37 cellular contexts compared by ENCODE assay signal in genomic region chr4:185411833-185412232, GRCh38. TPM values are rescaled to one million over a fixed set of nuclear protein-coding genes. Genes with fewer than 3 reads are reported as not detected.
"Had no signal": no experiment of that assay in that cellular context is flagged by ENCODE, and none has a peak within 500 bp of the region (broad histone marks: within the 10 kb centered on the region; RNA-seq: fewer than 3 reads in every experiment).

No MANE protein-coding gene starts in this region.

- H3K4me1 Mint-ChIP-seq: activated B cell treated with CpG ODN at 0.5 μM for 24 hours; activated naive CD4-positive, alpha-beta T cell treated with anti-CD3 and anti-CD28 coated beads, Interleukin-2, amount 10 ng/mL, durations not matched to agents 7 days and 5 days; activated naive CD8-positive, alpha-beta T cell treated with anti-CD3 and anti-CD28 coated beads, Interleukin-2, amount 50 U/mL, for 24 hours; IgD-negative memory B cell had no signal

- H3K27ac ChIP-seq: PC-9, RWPE1, VCaP had no signal

- H3K4me3 Mint-ChIP-seq: activated B cell treated with CpG ODN at 0.5 μM for 24 hours; activated CD4-positive, alpha-beta memory T cell treated with anti-CD3 and anti-CD28 coated beads for 36 hours; activated naive CD4-positive, alpha-beta T cell treated with anti-CD3 and anti-CD28 coated beads, Interleukin-2, amount 10 ng/mL, durations not matched to agents 7 days and 5 days; activated naive CD8-positive, alpha-beta T cell; activated naive CD8-positive, alpha-beta T cell treated with anti-CD3 and anti-CD28 coated beads, Interleukin-2, amount 50 U/mL, for 24 hours; activated T-cell treated with anti-CD3 and anti-CD28 coated beads, Interleukin-2, amount 50 U/mL, for 4 hours; activated T-helper 1 cell treated with anti-CD3 and anti-CD28 coated beads, Interleukin-12 subunit alpha, Interleukin-12 subunit beta, Interleukin-2, Interleukin-4 antibody, amounts not matched to agents 30 ng/mL and 10 ng/mL and 1 ng/mL, durations not matched to agents 14 hours and 24 hours and 36 hours; IgD-negative memory B cell had no signal

- ATAC-seq: activated naive CD8-positive, alpha-beta T cell treated with anti-CD3 and anti-CD28 coated beads, Interleukin-2, amount 50 U/mL, for 24 hours; activated T-cell treated with anti-CD3 and anti-CD28 coated beads, Interleukin-2, amount 50 U/mL, for 4 hours; Right ventricle myocardium inferior had no signal

- H3K27me3 ChIP-seq: cardiac muscle cell had no signal

- H3K9me3 Mint-ChIP-seq: activated CD4-positive, alpha-beta memory T cell treated with anti-CD3 and anti-CD28 coated beads for 36 hours; activated naive CD4-positive, alpha-beta T cell treated with anti-CD3 and anti-CD28 coated beads, Interleukin-2, amount 10 ng/mL, durations not matched to agents 7 days and 5 days; activated naive CD8-positive, alpha-beta T cell treated with anti-CD3 and anti-CD28 coated beads, Interleukin-2, amount 50 U/mL, for 24 hours; activated T-cell treated with anti-CD3 and anti-CD28 coated beads, Interleukin-2, amount 50 U/mL, for 4 hours; activated T-helper 1 cell treated with anti-CD3 and anti-CD28 coated beads, Interleukin-12 subunit alpha, Interleukin-12 subunit beta, Interleukin-2, Interleukin-4 antibody, amounts not matched to agents 30 ng/mL and 10 ng/mL and 1 ng/mL, durations not matched to agents 14 hours and 24 hours and 36 hours; IgD-negative memory B cell had no signal

- H3K4me3 ChIP-seq: cardiac muscle cell, PC-9 had no signal

- DNase-seq: activated B cell treated with CpG ODN at 0.5 μM for 24 hours; activated CD4-positive, alpha-beta memory T cell treated with anti-CD3 and anti-CD28 coated beads for 36 hours; activated CD4-positive, alpha-beta T cell treated with anti-CD3 and anti-CD28 coated beads for 4 hours; activated CD4-positive, alpha-beta T cell treated with anti-CD3 and anti-CD28 coated beads, Interleukin-2, amount 50 U/mL, for 1 hour; activated CD4-positive, CD25-positive, alpha-beta regulatory T cell treated with anti-CD3 and anti-CD28 coated beads, Interleukin-2, amount 50 U/mL, for 72 hours; activated CD8-positive, alpha-beta memory T cell treated with anti-CD3 and anti-CD28 coated beads, Interleukin-2, amount 50 U/mL, for 4 hours; activated gamma-delta T cell treated with Interleukin-2 at 50 U/mL for 16 hours; activated naive CD4-positive, alpha-beta T cell treated with anti-CD3 and anti-CD28 coated beads, Interleukin-2, amount 10 ng/mL, durations not matched to agents 7 days and 5 days; activated naive CD8-positive, alpha-beta T cell treated with anti-CD3 and anti-CD28 coated beads, Interleukin-2, amount 50 U/mL, for 24 hours; activated T-cell treated with anti-CD3 and anti-CD28 coated beads for 4 hours; activated T-cell treated with anti-CD3 and anti-CD28 coated beads, Interleukin-2, amount 50 U/mL, for 4 hours; anterior cingulate cortex; Karpas-422; KBM-7; MV-4-11; NCI-H1092; NCI-H1436 treated with DMSO at 0.1 percent for 48 hours; NCI-H1694 treated with DMSO at 0.1 percent for 48 hours; NCI-H2029; NCI-H2107; NCI-H2171; NCI-H510A; NCI-H526; NCI-H748 treated with DMSO at 0.1 percent for 48 hours; PC-9; SW 1271; T-helper 1 cell; T-helper 2 cell; T-helper 9 cell had no signal

- H3K27ac Mint-ChIP-seq: activated B cell treated with CpG ODN at 0.5 μM for 24 hours; activated CD4-positive, alpha-beta memory T cell treated with anti-CD3 and anti-CD28 coated beads for 36 hours; activated naive CD4-positive, alpha-beta T cell treated with anti-CD3 and anti-CD28 coated beads, Interleukin-2, amount 10 ng/mL, durations not matched to agents 7 days and 5 days; activated naive CD8-positive, alpha-beta T cell; activated naive CD8-positive, alpha-beta T cell treated with anti-CD3 and anti-CD28 coated beads, Interleukin-2, amount 50 U/mL, for 24 hours; activated T-helper 1 cell treated with anti-CD3 and anti-CD28 coated beads, Interleukin-12 subunit alpha, Interleukin-12 subunit beta, Interleukin-2, Interleukin-4 antibody, amounts not matched to agents 30 ng/mL and 10 ng/mL and 1 ng/mL, durations not matched to agents 14 hours and 24 hours and 36 hours; IgD-negative memory B cell had no signal

- H3K27me3 Mint-ChIP-seq: activated B cell treated with CpG ODN at 0.5 μM for 24 hours; activated CD4-positive, alpha-beta memory T cell treated with anti-CD3 and anti-CD28 coated beads for 36 hours; activated naive CD4-positive, alpha-beta T cell treated with anti-CD3 and anti-CD28 coated beads, Interleukin-2, amount 10 ng/mL, durations not matched to agents 7 days and 5 days; activated naive CD8-positive, alpha-beta T cell; activated naive CD8-positive, alpha-beta T cell treated with anti-CD3 and anti-CD28 coated beads, Interleukin-2, amount 50 U/mL, for 24 hours; IgD-negative memory B cell had no signal

RNA-seq across cellular contexts. Expression of gene CCDC110, which starts 59.7 kb away (rescaled TPM):
- total RNA-seq: activated T-cell treated with anti-CD3 and anti-CD28 coated beads, Interleukin-2, amount 50 U/mL, for 4 hours; activated T-helper 1 cell treated with anti-CD3 and anti-CD28 coated beads, Interleukin-12 subunit alpha, Interleukin-12 subunit beta, Interleukin-2, Interleukin-4 antibody, amounts not matched to agents 30 ng/mL and 10 ng/mL and 1 ng/mL, durations not matched to agents 14 hours and 24 hours and 36 hours; MCF 10A had no signal
- polyA plus RNA-seq: cardiac muscle cell, IgD-negative memory B cell had no signal
